Comparison of ENCODE assay signal across 8 cellular contexts in genomic region chr2:174334781-174335604, GRCh38. TPM values are rescaled to one million over a fixed set of nuclear protein-coding genes. Genes with fewer than 3 reads are reported as not detected.
A peak's percentile ranks its signal among the peaks of the same experiment; 100 is the strongest.
DNase-seq lines count a peak whose midpoint lies in the region; ATAC-seq and TF ChIP-seq lines count a peak whose summit lies in the region.

Gene SP9, plus strand, starts transcription at chr2:174334954. Its CDS starts 139 bp downstream, at chr2:174335093.

- H3K79me2 ChIP-seq in smooth muscle cell (ENCODE audit: low read depth), result no peaks in the 10 kb centered on the region

- H3K27ac ChIP-seq in HUES64 (ENCODE audit: low read depth, low read length) (no peak within 1 kb of the TSS), VCaP (peak within 1 kb of the TSS; percentile 36; the same call in 1 of the 2 replicates), smooth muscle cell (ENCODE audit: low read depth) (no peak within 1 kb of the TSS)

- no peaks in the 10 kb centered on the region for H3F3A ChIP-seq in smooth muscle cell (ENCODE audit: low read depth)

- WGBS in HUES64, result under 1% methylated on average over 55 of the region's 55 CpGs
- 1% methylated on average over 52 of the region's 55 CpGs for WGBS in smooth muscle cell (ENCODE audit: low lambda C conversion rate)

- no peaks in the 10 kb centered on the region for H3K36me3 ChIP-seq in HUES64 (ENCODE audit: insufficient read depth, low read length)
- no peaks in the 10 kb centered on the region for H3K36me3 ChIP-seq in smooth muscle cell (ENCODE audit: low read depth)

- H3K27me3 ChIP-seq in HUES64 (ENCODE audit: insufficient read depth, low read length), result peaks cover 99% of the 10 kb centered on the region
- peaks cover 100% of the 10 kb centered on the region for H3K27me3 ChIP-seq in smooth muscle cell (ENCODE audit: low read depth)

- H3K4me1 ChIP-seq in HUES64 (ENCODE audit: insufficient read depth, low read length), result peaks cover 68% of the 10 kb centered on the region
- H3K4me1 ChIP-seq in smooth muscle cell (ENCODE audit: low read depth), result peaks cover 44% of the 10 kb centered on the region

- H3K4me2 ChIP-seq in smooth muscle cell, result peak within 1 kb of the TSS; percentile 81

- H4K20me1 ChIP-seq in smooth muscle cell (ENCODE audit: low read depth), result peaks cover 7% of the 10 kb centered on the region

- H3K9ac ChIP-seq in HUES64 (ENCODE audit: low read depth, low read length) (no peak within 1 kb of the TSS), smooth muscle cell (ENCODE audit: low read depth) (no peak within 1 kb of the TSS)

- ATAC-seq in GM21367 (IDR thresholded peaks at IDR 0.05; ENCODE audit: unreplicated experiment), result no peak

- peak; percentile 90 for DNase-seq in DMS 273 (lab: John Stamatoyannopoulos, UW; ENCODE audit: unreplicated experiment)
- no peak for DNase-seq in fibroblast of villous mesenchyme (ENCODE audit: low read depth)
- DNase-seq in smooth muscle cell (lab: John Stamatoyannopoulos, UW; ENCODE audit: unreplicated experiment), result no peak
- no peak for DNase-seq in NCI-H187 treated with DMSO at 0.1 percent for 48 hours (lab: John Stamatoyannopoulos, UW)
- no peak for DNase-seq in ureter (ENCODE audit: low spot score)

- peak within 1 kb of the TSS; percentile 51 for H3K4me3 ChIP-seq in HUES64 (ENCODE audit: low read length)
- H3K4me3 ChIP-seq in fibroblast of villous mesenchyme (ENCODE audit: low read depth, low read length), result peak within 1 kb of the TSS; percentile 43
- peak within 1 kb of the TSS; percentile 43 for H3K4me3 ChIP-seq in smooth muscle cell

- H3K9me3 ChIP-seq in HUES64 (ENCODE audit: insufficient read depth, low read depth, low read length) (no peaks in the 10 kb centered on the region), smooth muscle cell (replicated peaks; ENCODE audit: low read depth) (no peaks in the 10 kb centered on the region)

- H2AFZ ChIP-seq in smooth muscle cell (ENCODE audit: low read depth), result no peak within 1 kb of the TSS

- TF ChIP-seq CTCF in VCaP (conservative IDR thresholded peaks at IDR 0.05) (no peak), fibroblast of villous mesenchyme (IDR thresholded peaks at IDR 0.05; ENCODE audit: insufficient read depth, low read depth, low read length) (no peak), smooth muscle cell (IDR thresholded peaks at IDR 0.05; ENCODE audit: borderline replicate concordance, insufficient read depth, poor library complexity, severe bottlenecking) (no peak)

RNA-seq across cellular contexts. Expression of gene SP9, which starts in this region (rescaled TPM):
- polyA plus RNA-seq in HUES64 (2013, experiment 1 of 2), result 0.45 TPM
- 0.89 TPM for polyA plus RNA-seq in HUES64 (2013, experiment 2 of 2)
- total RNA-seq in fibroblast of villous mesenchyme, result under 0.01 and 0.43 TPM in 2 replicates
- 0.49 and 0.63 TPM in 2 replicates for total RNA-seq in smooth muscle cell
- polyA plus RNA-seq in smooth muscle cell, result 0.17 and 0.26 TPM in 2 replicates
- total RNA-seq in ureter, result 0.81 TPM
